Comparison of ENCODE assay signal across 18 cellular contexts in genomic region chr7:84060000-84060399, GRCh38.
"Had no signal": no experiment of that assay in that cellular context is flagged by ENCODE, and none has a peak within 500 bp of the region (broad histone marks: within the 10 kb centered on the region; RNA-seq: fewer than 3 reads in every experiment).

No MANE protein-coding gene starts in this region.

- H3K36me3 ChIP-seq: gastroesophageal sphincter, heart left ventricle, thoracic aorta, upper lobe of left lung, WERI-Rb-1 had no signal

- ATAC-seq: gastroesophageal sphincter; heart left ventricle; naive thymus-derived CD4-positive, alpha-beta T cell; stimulated activated naive B cell treated with anti-CD40 and anti-IgM and Interleukin-4, amounts not matched to agents 10 μg/mL and 1 μg/mL and 100 μg/mL, for 72 hours had no signal

- H3K36me3 Mint-ChIP-seq: activated naive CD8-positive, alpha-beta T cell; stimulated activated naive B cell treated with anti-CD40 and anti-IgM and Interleukin-4, amounts not matched to agents 10 μg/mL and 1 μg/mL and 100 μg/mL, for 72 hours had no signal

- H3K27ac Mint-ChIP-seq: activated naive CD8-positive, alpha-beta T cell; activated T-helper 1 cell treated with anti-CD3 and anti-CD28 coated beads, Interleukin-12 subunit alpha, Interleukin-12 subunit beta, Interleukin-2, Interleukin-4 antibody, amounts not matched to agents 30 ng/mL and 10 ng/mL and 1 ng/mL, durations not matched to agents 14 hours and 24 hours and 36 hours; endodermal cell; naive thymus-derived CD4-positive, alpha-beta T cell; neural progenitor cell; progenitor cell of endocrine pancreas; stimulated activated naive B cell treated with anti-CD40 and anti-IgM and Interleukin-4, amounts not matched to agents 10 μg/mL and 1 μg/mL and 100 μg/mL, for 72 hours had no signal

- H3K9me3 ChIP-seq: gastroesophageal sphincter, heart left ventricle, thoracic aorta, upper lobe of left lung had no signal

- H3K27me3 Mint-ChIP-seq: activated naive CD8-positive, alpha-beta T cell; naive thymus-derived CD4-positive, alpha-beta T cell; progenitor cell of endocrine pancreas; stimulated activated naive B cell treated with anti-CD40 and anti-IgM and Interleukin-4, amounts not matched to agents 10 μg/mL and 1 μg/mL and 100 μg/mL, for 72 hours had no signal

- H3K4me3 Mint-ChIP-seq: activated naive CD8-positive, alpha-beta T cell; activated T-helper 1 cell treated with anti-CD3 and anti-CD28 coated beads, Interleukin-12 subunit alpha, Interleukin-12 subunit beta, Interleukin-2, Interleukin-4 antibody, amounts not matched to agents 30 ng/mL and 10 ng/mL and 1 ng/mL, durations not matched to agents 14 hours and 24 hours and 36 hours; endodermal cell; naive thymus-derived CD4-positive, alpha-beta T cell; neural progenitor cell; stimulated activated naive B cell treated with anti-CD40 and anti-IgM and Interleukin-4, amounts not matched to agents 10 μg/mL and 1 μg/mL and 100 μg/mL, for 72 hours had no signal

- H3K4me1 Mint-ChIP-seq: stimulated activated naive B cell treated with anti-CD40 and anti-IgM and Interleukin-4, amounts not matched to agents 10 μg/mL and 1 μg/mL and 100 μg/mL, for 72 hours had no signal

- H3K27ac ChIP-seq: dorsolateral prefrontal cortex, gastroesophageal sphincter, heart left ventricle, neural progenitor cell, thoracic aorta, upper lobe of left lung, WERI-Rb-1 had no signal

- H3K9me3 Mint-ChIP-seq: activated T-helper 1 cell treated with anti-CD3 and anti-CD28 coated beads, Interleukin-12 subunit alpha, Interleukin-12 subunit beta, Interleukin-2, Interleukin-4 antibody, amounts not matched to agents 30 ng/mL and 10 ng/mL and 1 ng/mL, durations not matched to agents 14 hours and 24 hours and 36 hours; stimulated activated naive B cell treated with anti-CD40 and anti-IgM and Interleukin-4, amounts not matched to agents 10 μg/mL and 1 μg/mL and 100 μg/mL, for 72 hours had no signal

- H3K4me1 ChIP-seq: heart left ventricle, neural progenitor cell, upper lobe of left lung had no signal

- H3K27me3 ChIP-seq: dorsolateral prefrontal cortex, gastroesophageal sphincter, heart left ventricle, neural progenitor cell, upper lobe of left lung had no signal

- H3K4me3 ChIP-seq: dorsolateral prefrontal cortex, gastroesophageal sphincter, heart left ventricle, neural progenitor cell, thoracic aorta, upper lobe of left lung had no signal

- DNase-seq: activated CD4-positive, alpha-beta T cell treated with anti-CD3 and anti-CD28 coated beads for 1 hour; activated CD4-positive, alpha-beta T cell treated with anti-CD3 and anti-CD28 coated beads, Interleukin-2, amount 50 U/mL, for 48 hours; activated gamma-delta T cell treated with Interleukin-2 at 50 U/mL for 16 hours; activated T-cell treated with anti-CD3 and anti-CD28 coated beads for 4 hours; central memory CD4-positive, alpha-beta T cell; dorsolateral prefrontal cortex; endodermal cell; heart left ventricle; naive thymus-derived CD4-positive, alpha-beta T cell; stimulated activated naive B cell treated with anti-CD40 and anti-IgM and Interleukin-4, amounts not matched to agents 10 μg/mL and 1 μg/mL and 100 μg/mL, for 72 hours; upper lobe of left lung; WERI-Rb-1 had no signal
